ENCODE assay signal across 21 cellular contexts in genomic region chr7:26624839-26625238, GRCh38.
A peak's percentile ranks its signal among the peaks of the same experiment; 100 is the strongest.
DNase-seq lines count a peak whose midpoint lies in the region; ATAC-seq, FAIRE-seq and TF ChIP-seq lines count a peak whose summit lies in the region.
"Had no signal": no experiment of that assay in that cellular context is flagged by ENCODE, and none has a peak within 500 bp of the region (broad histone marks: within the 10 kb centered on the region; RNA-seq: fewer than 3 reads in every experiment).

No MANE protein-coding gene starts in this region.

- no peak overlapping the region for H3K4me3 ChIP-seq in neural progenitor cell
- H3K4me3 ChIP-seq: GM23338 had no signal

- H3K4me2 ChIP-seq in neural progenitor cell = no peak overlapping the region
- H3K4me2 ChIP-seq: GM23338 had no signal

- intact Hi-C loops in left ventricle myocardium superior (cut with micrococcal nuclease) = no loop called here
- intact Hi-C loops in Right ventricle myocardium inferior (cut with DNase I) = no loop called here

- H3K9me3 Mint-ChIP-seq in neural progenitor cell (no peaks in the 10 kb centered on the region), type B pancreatic cell (no peaks in the 10 kb centered on the region), immature natural killer cell (no peaks in the 10 kb centered on the region)
- H3K9me3 Mint-ChIP-seq: CD4-positive, alpha-beta T cell; GM23338 had no signal

- no peak overlapping the region for H3K27ac Mint-ChIP-seq in neural progenitor cell
- no peak overlapping the region for H3K27ac Mint-ChIP-seq in type B pancreatic cell
- H3K27ac Mint-ChIP-seq in immature natural killer cell = no peak overlapping the region
- H3K27ac Mint-ChIP-seq: CD4-positive, alpha-beta T cell; GM23338 had no signal

- no peaks in the 10 kb centered on the region for H3K27me3 ChIP-seq in neural progenitor cell

- TF ChIP-seq CTCF in neural progenitor cell (IDR thresholded peaks at IDR 0.05) (no peak), type B pancreatic cell (conservative IDR thresholded peaks at IDR 0.05) (no peak)

- no peak overlapping the region for H3K27ac ChIP-seq in neural progenitor cell

- H3K27me3 Mint-ChIP-seq in neural progenitor cell (ENCODE audit: insufficient read depth, low read depth) = peaks cover 10% of the 10 kb centered on the region
- peaks cover 14% of the 10 kb centered on the region for H3K27me3 Mint-ChIP-seq in type B pancreatic cell
- peaks cover 0 to 4% (median 2%) of the 10 kb centered on the region in 3 donors for H3K27me3 Mint-ChIP-seq in immature natural killer cell (ENCODE audit: low read depth in 3 of 3)
- H3K27me3 Mint-ChIP-seq: CD4-positive, alpha-beta T cell; IgD-negative memory B cell had no signal

- no peaks in the 10 kb centered on the region for H3K36me3 ChIP-seq in neural progenitor cell
- H3K36me3 ChIP-seq: BE2C had no signal

- peaks cover 8% of the 10 kb centered on the region for H3K4me1 Mint-ChIP-seq in neural progenitor cell
- H3K4me1 Mint-ChIP-seq in type B pancreatic cell (ENCODE audit: unreplicated experiment) = peaks cover 5% of the 10 kb centered on the region
- no peaks in the 10 kb centered on the region for H3K4me1 Mint-ChIP-seq in immature natural killer cell
- H3K4me1 Mint-ChIP-seq: IgD-negative memory B cell had no signal

- H3K79me2 ChIP-seq in neural progenitor cell (ENCODE audit: low read depth) = no peaks in the 10 kb centered on the region

- no peak for DNase-seq in left ventricle myocardium superior
- DNase-seq in Right ventricle myocardium inferior (ENCODE audit: missing footprints) = no peak
- DNase-seq in ecto neural progenitor cell (ENCODE audit: low spot score) = peak; percentile 26
- no peak for DNase-seq in neural progenitor cell (ENCODE audit: low spot score)
- DNase-seq in type B pancreatic cell (ENCODE audit: extremely low spot score, unreplicated experiment) = peak; percentile 47
- no peak for DNase-seq in immature natural killer cell
- DNase-seq in T-helper 2 cell = no peak
- no peak for DNase-seq in GM19239 (ENCODE audit: insufficient read length, low spot score)
- DNase-seq: ACHN; BE2C; C1 segment of cervical spinal cord; Caco-2; CD4-positive, alpha-beta T cell; H7 had no signal

- no peaks in the 10 kb centered on the region for H3F3A ChIP-seq in neural progenitor cell (ENCODE audit: low read depth)

- no peak for FAIRE-seq in GM19239 (lab: Jason Lieb, UNC)
- FAIRE-seq: A204.1, D721Med, G401.6, GM12891, HepG2 had no signal

- H2AFZ ChIP-seq in neural progenitor cell (replicated peaks) = peak overlapping the region; percentile 63
- H2AFZ ChIP-seq: GM23338 had no signal

- no peaks in the 10 kb centered on the region for H4K20me1 ChIP-seq in neural progenitor cell (ENCODE audit: low read depth)

- peaks cover 20% of the 10 kb centered on the region for H3K4me1 ChIP-seq in neural progenitor cell
- H3K4me1 ChIP-seq: BE2C, Caco-2 had no signal

- no peak overlapping the region for H3K9ac ChIP-seq in neural progenitor cell

- H3K4me3 Mint-ChIP-seq in neural progenitor cell (no peak overlapping the region), type B pancreatic cell (no peak overlapping the region), immature natural killer cell (no peak overlapping the region)
- H3K4me3 Mint-ChIP-seq: CD4-positive, alpha-beta T cell; GM23338; IgD-negative memory B cell had no signal

- no peaks in the 10 kb centered on the region for H3K36me3 Mint-ChIP-seq in neural progenitor cell
- no peaks in the 10 kb centered on the region for H3K36me3 Mint-ChIP-seq in type B pancreatic cell
- no peaks in the 10 kb centered on the region for H3K36me3 Mint-ChIP-seq in immature natural killer cell
- H3K36me3 Mint-ChIP-seq: IgD-negative memory B cell had no signal

- H3K9me3 ChIP-seq in neural progenitor cell (ENCODE audit: low read depth) = no peaks in the 10 kb centered on the region
- H3K9me3 ChIP-seq: BE2C, Caco-2 had no signal

- ATAC-seq in left ventricle myocardium superior (peak; percentile 45), Right ventricle myocardium inferior (no peak)
- ATAC-seq: GM23338, HepG2 had no signal

Comparison
In these comparisons a context has a peak if more than half of its experiments do, and no peak if none do; other contexts are left out.
1. DNase-seq: peak in ecto neural progenitor cell (single experiment) and type B pancreatic cell (single experiment); none in left ventricle myocardium superior (single experiment), Right ventricle myocardium inferior (single experiment), neural progenitor cell (single experiment), immature natural killer cell (0 of 3), T-helper 2 cell (0 of 5) and GM19239 (single experiment).